ENCODE assay signal across 40 cellular contexts in the genomic region with DNA sequence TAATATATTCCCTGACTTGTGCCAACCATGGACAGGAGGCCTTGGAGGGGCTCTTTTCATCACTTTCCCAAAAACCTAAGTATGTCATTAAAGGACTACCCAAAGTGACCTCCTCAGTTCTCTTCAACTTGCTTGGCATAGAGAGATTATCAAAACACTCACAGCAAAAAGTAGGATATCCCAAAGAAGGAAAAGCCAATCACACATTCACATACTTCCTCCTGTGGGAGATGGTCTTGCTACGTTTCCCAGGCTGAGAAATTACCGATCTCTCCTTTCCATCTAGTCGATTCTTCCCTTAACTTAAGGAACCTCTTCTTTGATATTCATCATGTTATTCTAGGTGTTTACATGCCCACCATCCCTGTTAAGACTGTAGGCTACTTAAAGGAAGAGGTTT. TPM values are rescaled to one million over a fixed set of nuclear protein-coding genes. Genes with fewer than 3 reads are reported as not detected.
"Had no signal": no experiment of that assay in that cellular context is flagged by ENCODE, and none has a peak within 500 bp of the region (broad histone marks: within the 10 kb centered on the region; RNA-seq: fewer than 3 reads in every experiment).

No MANE protein-coding gene starts in this region.

- H3K36me3 Mint-ChIP-seq: activated CD8-positive, alpha-beta memory T cell treated with anti-CD3 and anti-CD28 coated beads, Interleukin-2, amount 10 ng/mL, durations not matched to agents 7 days and 5 days; activated naive CD4-positive, alpha-beta T cell treated with anti-CD3 and anti-CD28 coated beads, Interleukin-2, amount 10 ng/mL, durations not matched to agents 7 days and 5 days; activated naive CD4-positive, alpha-beta T cell treated with anti-CD3 and anti-CD28 coated beads, Interleukin-2, amount 50 U/mL, for 24 hours; activated naive CD8-positive, alpha-beta T cell; activated naive CD8-positive, alpha-beta T cell treated with anti-CD3 and anti-CD28 coated beads, Interleukin-2, amount 10 ng/mL, durations not matched to agents 7 days and 5 days; brain had no signal

- H3K9me3 Mint-ChIP-seq: activated CD4-positive, alpha-beta memory T cell treated with anti-CD3 and anti-CD28 coated beads, Interleukin-2, amount 10 ng/mL, durations not matched to agents 7 days and 5 days; activated CD4-positive, alpha-beta T cell treated with anti-CD3 and anti-CD28 coated beads, Interleukin-2, amount 10 ng/mL, durations not matched to agents 7 days and 5 days; activated naive CD4-positive, alpha-beta T cell treated with anti-CD3 and anti-CD28 coated beads, Interleukin-2, amount 10 ng/mL, durations not matched to agents 7 days and 5 days; activated naive CD4-positive, alpha-beta T cell treated with anti-CD3 and anti-CD28 coated beads, Interleukin-2, amount 50 U/mL, for 24 hours; activated naive CD8-positive, alpha-beta T cell treated with anti-CD3 and anti-CD28 coated beads, Interleukin-2, amount 10 ng/mL, durations not matched to agents 7 days and 5 days; activated naive CD8-positive, alpha-beta T cell treated with anti-CD3 and anti-CD28 coated beads, Interleukin-2, amount 50 U/mL, for 24 hours; activated T-cell treated with anti-CD3 and anti-CD28 coated beads, Interleukin-2, amount 50 U/mL, for 24 hours; activated T-helper 2 cell treated with anti-CD3 and anti-CD28 coated beads, Interferon-gamma antibody, Interleukin-2, Interleukin-4, amounts not matched to agents 10 μg/mL and 5 μg/mL and 100 μg/mL, durations not matched to agents 14 hours and 24 hours and 36 hours; brain; central memory CD8-positive, alpha-beta T cell; T-helper 1 cell treated with Interleukin-12 subunit alpha and Interleukin-12 subunit beta and Interleukin-4 antibody, amounts not matched to agents 30 μg/mL and 1 μg/mL, for 36 hours; T-helper 2 cell treated with Interferon-gamma antibody and Interleukin-4, amounts not matched to agents 5 μg/mL and 100 μg/mL, for 36 hours had no signal

- H3K4me3 Mint-ChIP-seq: activated CD4-positive, alpha-beta memory T cell treated with anti-CD3 and anti-CD28 coated beads, Interleukin-2, amount 10 ng/mL, durations not matched to agents 7 days and 5 days; activated CD4-positive, alpha-beta T cell treated with anti-CD3 and anti-CD28 coated beads for 36 hours; activated CD4-positive, alpha-beta T cell treated with anti-CD3 and anti-CD28 coated beads, Interleukin-2, amount 10 ng/mL, durations not matched to agents 7 days and 5 days; activated CD8-positive, alpha-beta memory T cell treated with anti-CD3 and anti-CD28 coated beads, Interleukin-2, amount 10 ng/mL, durations not matched to agents 7 days and 5 days; activated CD8-positive, alpha-beta T cell treated with anti-CD3 and anti-CD28 coated beads, Interleukin-2, amount 10 ng/mL, durations not matched to agents 7 days and 5 days; activated naive CD4-positive, alpha-beta T cell treated with anti-CD3 and anti-CD28 coated beads, Interleukin-2, amount 10 ng/mL, durations not matched to agents 7 days and 5 days; activated naive CD4-positive, alpha-beta T cell treated with anti-CD3 and anti-CD28 coated beads, Interleukin-2, amount 50 U/mL, for 24 hours; activated naive CD8-positive, alpha-beta T cell; activated naive CD8-positive, alpha-beta T cell treated with anti-CD3 and anti-CD28 coated beads, Interleukin-2, amount 10 ng/mL, durations not matched to agents 7 days and 5 days; activated naive CD8-positive, alpha-beta T cell treated with anti-CD3 and anti-CD28 coated beads, Interleukin-2, amount 50 U/mL, for 24 hours; activated T-cell treated with anti-CD3 and anti-CD28 coated beads, Interleukin-2, amount 50 U/mL, for 24 hours; brain; central memory CD8-positive, alpha-beta T cell; T-helper 1 cell treated with Interleukin-12 subunit alpha and Interleukin-12 subunit beta and Interleukin-4 antibody, amounts not matched to agents 30 μg/mL and 1 μg/mL, for 36 hours; T-helper 2 cell treated with Interferon-gamma antibody and Interleukin-4, amounts not matched to agents 5 μg/mL and 100 μg/mL, for 36 hours had no signal

- H3K27ac ChIP-seq: ascending aorta, cardiac muscle cell, VCaP had no signal

- H3K4me1 Mint-ChIP-seq: activated CD4-positive, alpha-beta memory T cell treated with anti-CD3 and anti-CD28 coated beads, Interleukin-2, amount 10 ng/mL, durations not matched to agents 7 days and 5 days; activated CD4-positive, alpha-beta T cell treated with anti-CD3 and anti-CD28 coated beads for 36 hours; activated CD4-positive, alpha-beta T cell treated with anti-CD3 and anti-CD28 coated beads, Interleukin-2, amount 10 ng/mL, durations not matched to agents 7 days and 5 days; activated CD8-positive, alpha-beta memory T cell treated with anti-CD3 and anti-CD28 coated beads, Interleukin-2, amount 10 ng/mL, durations not matched to agents 7 days and 5 days; activated naive CD4-positive, alpha-beta T cell treated with anti-CD3 and anti-CD28 coated beads, Interleukin-2, amount 10 ng/mL, durations not matched to agents 7 days and 5 days; activated naive CD4-positive, alpha-beta T cell treated with anti-CD3 and anti-CD28 coated beads, Interleukin-2, amount 50 U/mL, for 24 hours; activated naive CD8-positive, alpha-beta T cell treated with anti-CD3 and anti-CD28 coated beads, Interleukin-2, amount 10 ng/mL, durations not matched to agents 7 days and 5 days; activated naive CD8-positive, alpha-beta T cell treated with anti-CD3 and anti-CD28 coated beads, Interleukin-2, amount 50 U/mL, for 24 hours; brain; central memory CD8-positive, alpha-beta T cell had no signal

- H3K4me3 ChIP-seq: ascending aorta, cardiac muscle cell had no signal

- H3K36me3 ChIP-seq: ascending aorta, cardiac muscle cell had no signal

- H3K27me3 ChIP-seq: ascending aorta, cardiac muscle cell had no signal

- H3K4me1 ChIP-seq: ascending aorta had no signal

- ATAC-seq: activated CD4-positive, alpha-beta T cell treated with anti-CD3 and anti-CD28 coated beads for 36 hours; activated CD4-positive, CD25-positive, alpha-beta regulatory T cell treated with anti-CD3 and anti-CD28 coated beads, Interleukin-2, amount 50 U/mL, for 24 hours; activated CD8-positive, alpha-beta memory T cell treated with anti-CD3 and anti-CD28 coated beads, Interleukin-2, amount 10 ng/mL, durations not matched to agents 7 days and 5 days; activated CD8-positive, alpha-beta T cell treated with anti-CD3 and anti-CD28 coated beads, Interleukin-2, amount 10 ng/mL, durations not matched to agents 7 days and 5 days; activated naive CD8-positive, alpha-beta T cell treated with anti-CD3 and anti-CD28 coated beads, Interleukin-2, amount 50 U/mL, for 24 hours had no signal

- H3K9me3 ChIP-seq: ascending aorta had no signal

- FAIRE-seq: bronchial epithelial cell, TTC549 had no signal

- H3K27ac Mint-ChIP-seq: activated CD4-positive, alpha-beta memory T cell treated with anti-CD3 and anti-CD28 coated beads, Interleukin-2, amount 10 ng/mL, durations not matched to agents 7 days and 5 days; activated CD4-positive, alpha-beta T cell treated with anti-CD3 and anti-CD28 coated beads for 36 hours; activated CD4-positive, alpha-beta T cell treated with anti-CD3 and anti-CD28 coated beads, Interleukin-2, amount 10 ng/mL, durations not matched to agents 7 days and 5 days; activated CD8-positive, alpha-beta memory T cell treated with anti-CD3 and anti-CD28 coated beads, Interleukin-2, amount 10 ng/mL, durations not matched to agents 7 days and 5 days; activated CD8-positive, alpha-beta T cell treated with anti-CD3 and anti-CD28 coated beads, Interleukin-2, amount 10 ng/mL, durations not matched to agents 7 days and 5 days; activated naive CD4-positive, alpha-beta T cell treated with anti-CD3 and anti-CD28 coated beads, Interleukin-2, amount 10 ng/mL, durations not matched to agents 7 days and 5 days; activated naive CD4-positive, alpha-beta T cell treated with anti-CD3 and anti-CD28 coated beads, Interleukin-2, amount 50 U/mL, for 24 hours; activated naive CD8-positive, alpha-beta T cell; activated naive CD8-positive, alpha-beta T cell treated with anti-CD3 and anti-CD28 coated beads, Interleukin-2, amount 10 ng/mL, durations not matched to agents 7 days and 5 days; activated naive CD8-positive, alpha-beta T cell treated with anti-CD3 and anti-CD28 coated beads, Interleukin-2, amount 50 U/mL, for 24 hours; activated T-cell treated with anti-CD3 and anti-CD28 coated beads, Interleukin-2, amount 50 U/mL, for 24 hours; activated T-helper 2 cell treated with anti-CD3 and anti-CD28 coated beads, Interferon-gamma antibody, Interleukin-2, Interleukin-4, amounts not matched to agents 10 μg/mL and 5 μg/mL and 100 μg/mL, durations not matched to agents 14 hours and 24 hours and 36 hours; brain; T-helper 1 cell treated with Interleukin-12 subunit alpha and Interleukin-12 subunit beta and Interleukin-4 antibody, amounts not matched to agents 30 μg/mL and 1 μg/mL, for 36 hours; T-helper 2 cell treated with Interferon-gamma antibody and Interleukin-4, amounts not matched to agents 5 μg/mL and 100 μg/mL, for 36 hours had no signal

- DNase-seq: activated CD4-positive, alpha-beta memory T cell treated with anti-CD3 and anti-CD28 coated beads, Interleukin-2, amount 10 ng/mL, durations not matched to agents 7 days and 5 days; activated CD4-positive, alpha-beta T cell treated with anti-CD3 and anti-CD28 coated beads for 1 hour; activated CD4-positive, alpha-beta T cell treated with anti-CD3 and anti-CD28 coated beads for 36 hours; activated CD4-positive, alpha-beta T cell treated with anti-CD3 and anti-CD28 coated beads for 48 hours; activated CD4-positive, alpha-beta T cell treated with anti-CD3 and anti-CD28 coated beads, Interleukin-2, amount 10 ng/mL, durations not matched to agents 7 days and 5 days; activated CD4-positive, alpha-beta T cell treated with anti-CD3 and anti-CD28 coated beads, Interleukin-2, amount 50 U/mL, for 48 hours; activated CD4-positive, CD25-positive, alpha-beta regulatory T cell; activated CD8-positive, alpha-beta memory T cell treated with anti-CD3 and anti-CD28 coated beads for 24 hours; activated CD8-positive, alpha-beta memory T cell treated with anti-CD3 and anti-CD28 coated beads, Interleukin-2, amount 10 ng/mL, durations not matched to agents 7 days and 5 days; activated CD8-positive, alpha-beta memory T cell treated with anti-CD3 and anti-CD28 coated beads, Interleukin-2, amount 50 U/mL, for 48 hours; activated CD8-positive, alpha-beta T cell treated with anti-CD3 and anti-CD28 coated beads, Interleukin-2, amount 10 ng/mL, durations not matched to agents 7 days and 5 days; activated effector memory CD4-positive, alpha-beta T cell treated with Interleukin-2 at 50 U/mL for 16 hours; activated gamma-delta T cell; activated naive CD4-positive, alpha-beta T cell treated with anti-CD3 and anti-CD28 coated beads, Interleukin-2, amount 10 ng/mL, durations not matched to agents 7 days and 5 days; activated naive CD4-positive, alpha-beta T cell treated with Interleukin-2 at 50 U/mL for 16 hours; activated naive CD8-positive, alpha-beta T cell treated with anti-CD3 and anti-CD28 coated beads, Interleukin-2, amount 10 ng/mL, durations not matched to agents 7 days and 5 days; activated naive CD8-positive, alpha-beta T cell treated with anti-CD3 and anti-CD28 coated beads, Interleukin-2, amount 50 U/mL, for 24 hours; activated T-cell treated with anti-CD3 and anti-CD28 coated beads, Interleukin-2, amount 50 U/mL, for 24 hours; activated T-cell treated with anti-CD3 and anti-CD28 coated beads, Interleukin-2, amount 50 U/mL, for 48 hours; amygdala; anterior cingulate cortex; caudate nucleus; cerebellar nuclear complex; T-helper 1 cell; T-helper 2 cell; T-helper 9 cell had no signal

- H3K27me3 Mint-ChIP-seq: activated CD4-positive, alpha-beta memory T cell treated with anti-CD3 and anti-CD28 coated beads, Interleukin-2, amount 10 ng/mL, durations not matched to agents 7 days and 5 days; activated CD4-positive, alpha-beta T cell treated with anti-CD3 and anti-CD28 coated beads for 36 hours; activated CD4-positive, alpha-beta T cell treated with anti-CD3 and anti-CD28 coated beads, Interleukin-2, amount 10 ng/mL, durations not matched to agents 7 days and 5 days; activated CD8-positive, alpha-beta memory T cell treated with anti-CD3 and anti-CD28 coated beads, Interleukin-2, amount 10 ng/mL, durations not matched to agents 7 days and 5 days; activated naive CD4-positive, alpha-beta T cell treated with anti-CD3 and anti-CD28 coated beads, Interleukin-2, amount 10 ng/mL, durations not matched to agents 7 days and 5 days; activated naive CD8-positive, alpha-beta T cell; activated naive CD8-positive, alpha-beta T cell treated with anti-CD3 and anti-CD28 coated beads, Interleukin-2, amount 10 ng/mL, durations not matched to agents 7 days and 5 days; activated naive CD8-positive, alpha-beta T cell treated with anti-CD3 and anti-CD28 coated beads, Interleukin-2, amount 50 U/mL, for 24 hours; brain had no signal

RNA-seq across cellular contexts. Expression of gene DPPA4, which starts 9.1 kb away (rescaled TPM):
- total RNA-seq: activated CD4-positive, alpha-beta memory T cell treated with anti-CD3 and anti-CD28 coated beads, Interleukin-2, amount 10 ng/mL, durations not matched to agents 7 days and 5 days; activated CD4-positive, alpha-beta T cell treated with anti-CD3 and anti-CD28 coated beads, Interleukin-2, amount 10 ng/mL, durations not matched to agents 7 days and 5 days; activated CD8-positive, alpha-beta memory T cell treated with anti-CD3 and anti-CD28 coated beads, Interleukin-2, amount 10 ng/mL, durations not matched to agents 7 days and 5 days; activated CD8-positive, alpha-beta T cell treated with anti-CD3 and anti-CD28 coated beads, Interleukin-2, amount 10 ng/mL, durations not matched to agents 7 days and 5 days; activated naive CD8-positive, alpha-beta T cell treated with anti-CD3 and anti-CD28 coated beads, Interleukin-2, amount 10 ng/mL, durations not matched to agents 7 days and 5 days; activated T-helper 2 cell treated with anti-CD3 and anti-CD28 coated beads, Interferon-gamma antibody, Interleukin-2, Interleukin-4, amounts not matched to agents 10 μg/mL and 5 μg/mL and 100 μg/mL, durations not matched to agents 14 hours and 24 hours and 36 hours; ascending aorta; bronchial epithelial cell had no signal
- polyA plus RNA-seq: adipose tissue had no signal

RNA-seq across cellular contexts. Expression of gene DPPA2, which starts 11.9 kb away (rescaled TPM):
- total RNA-seq: activated CD4-positive, alpha-beta memory T cell treated with anti-CD3 and anti-CD28 coated beads, Interleukin-2, amount 10 ng/mL, durations not matched to agents 7 days and 5 days; activated CD4-positive, alpha-beta T cell treated with anti-CD3 and anti-CD28 coated beads for 36 hours; activated CD4-positive, alpha-beta T cell treated with anti-CD3 and anti-CD28 coated beads, Interleukin-2, amount 10 ng/mL, durations not matched to agents 7 days and 5 days; activated CD8-positive, alpha-beta memory T cell treated with anti-CD3 and anti-CD28 coated beads, Interleukin-2, amount 10 ng/mL, durations not matched to agents 7 days and 5 days; activated CD8-positive, alpha-beta T cell treated with anti-CD3 and anti-CD28 coated beads, Interleukin-2, amount 10 ng/mL, durations not matched to agents 7 days and 5 days; activated naive CD8-positive, alpha-beta T cell treated with anti-CD3 and anti-CD28 coated beads, Interleukin-2, amount 10 ng/mL, durations not matched to agents 7 days and 5 days; activated T-helper 2 cell treated with anti-CD3 and anti-CD28 coated beads, Interferon-gamma antibody, Interleukin-2, Interleukin-4, amounts not matched to agents 10 μg/mL and 5 μg/mL and 100 μg/mL, durations not matched to agents 14 hours and 24 hours and 36 hours; ascending aorta; bronchial epithelial cell; cardiac muscle cell had no signal
- polyA plus RNA-seq: adipose tissue, cardiac muscle cell had no signal
